Comparison of ENCODE assay signal across 9 cellular contexts in the genomic region with DNA sequence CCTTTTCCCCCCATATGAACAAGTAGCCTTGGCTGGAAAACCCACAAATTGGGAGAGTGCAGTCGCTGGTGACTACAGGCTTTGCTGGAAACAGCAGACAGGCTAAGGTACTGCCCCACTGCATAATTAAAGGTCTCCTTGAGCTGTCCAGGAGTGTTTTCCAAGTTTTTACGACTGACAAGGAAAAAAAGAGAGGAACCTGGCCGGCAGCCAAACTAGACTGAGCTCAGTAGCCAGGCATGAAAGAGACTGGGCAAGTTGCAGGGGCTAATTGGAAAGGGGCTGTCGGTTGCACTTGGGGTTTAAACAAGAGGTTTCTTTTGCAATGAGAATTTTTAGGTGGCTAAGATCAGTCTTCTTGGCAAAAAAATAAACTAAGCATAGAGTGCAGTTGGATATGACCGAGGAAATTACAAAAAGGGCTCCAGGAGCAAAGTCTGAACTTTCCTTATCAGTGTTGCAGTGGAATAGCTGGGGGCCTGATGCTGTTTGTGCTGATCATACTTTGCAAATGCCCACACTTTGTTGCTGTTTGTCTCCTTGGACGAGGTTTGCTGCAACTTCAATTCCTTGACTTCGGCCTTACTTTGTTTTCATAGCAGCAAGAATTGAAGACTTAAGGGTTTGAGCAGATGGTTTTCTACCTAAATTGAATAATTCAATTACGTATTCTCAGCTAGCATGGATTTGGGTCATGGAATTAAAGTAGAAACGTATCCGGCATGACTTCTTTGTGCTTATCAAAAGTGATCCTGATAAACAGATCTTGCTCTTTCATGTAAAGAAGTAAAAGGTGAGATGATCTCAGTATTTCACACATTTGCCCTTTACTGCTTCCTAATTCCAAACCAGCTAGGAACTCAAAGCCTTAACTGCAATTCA. TPM values are rescaled to one million over a fixed set of nuclear protein-coding genes. Genes with fewer than 3 reads are reported as not detected.
DNase-seq lines count a peak whose midpoint lies in the region; ATAC-seq, FAIRE-seq and TF ChIP-seq lines count a peak whose summit lies in the region.
"Had no signal": no experiment of that assay in that cellular context is flagged by ENCODE, and none has a peak within 500 bp of the region (broad histone marks: within the 10 kb centered on the region; RNA-seq: fewer than 3 reads in every experiment).

No MANE protein-coding gene starts in this region.

- H3K27me3 ChIP-seq in osteoblast (ENCODE audit: insufficient read depth, low read length): no peaks in the 10 kb centered on the region

- no peak for ATAC-seq in HG02885 (IDR thresholded peaks at IDR 0.05; ENCODE audit: poor library complexity, unreplicated experiment)
- ATAC-seq in GM21360 (IDR thresholded peaks at IDR 0.05; ENCODE audit: unreplicated experiment): no peak

- peaks cover 46% of the 10 kb centered on the region for H3K4me1 Mint-ChIP-seq in HFFc6 (ENCODE audit: low read depth)

- in situ Hi-C loops in SK-MEL-5 (cut with HindIII; ENCODE audit: low pct_unique_long_range_greater_than_20kb, low sequenced_read_pairs): no loop called here

- peaks cover 8% of the 10 kb centered on the region for H3K36me3 Mint-ChIP-seq in HFFc6 (ENCODE audit: low read depth)

- H3K4me2 ChIP-seq in osteoblast (ENCODE audit: insufficient read depth, low read length): peak overlapping the region; percentile 96

- FAIRE-seq in frontal cortex (lab: Jason Lieb, UNC) (no peak), GM12892 (lab: Jason Lieb, UNC) (no peak)

- H3K4me3 ChIP-seq in osteoblast (ENCODE audit: insufficient read depth, low read length): peak overlapping the region; percentile 87

- peaks cover 6% of the 10 kb centered on the region for H3K79me2 ChIP-seq in osteoblast (ENCODE audit: insufficient read depth, low read length)

- no peak overlapping the region for H2AFZ ChIP-seq in osteoblast (ENCODE audit: low read length)

- H3K9me3 ChIP-seq in osteoblast (ENCODE audit: low read depth, low read length): no peaks in the 10 kb centered on the region

- H3K27ac ChIP-seq in osteoblast (ENCODE audit: low read depth, low read length): peak overlapping the region; percentile 59
- H3K27ac ChIP-seq: SK-N-MC had no signal

- H3K27me3 Mint-ChIP-seq in HFFc6 (ENCODE audit: insufficient read depth): peaks cover 4% of the 10 kb centered on the region; the same call in 1 of the 2 replicates

- peaks cover 2% of the 10 kb centered on the region for H3K9me3 Mint-ChIP-seq in HFFc6

- no peak for TF ChIP-seq POLR2A in GM12892 (IDR thresholded peaks at IDR 0.05; ENCODE audit: low read depth, low read length)

- peaks cover 19% of the 10 kb centered on the region for H3K4me1 ChIP-seq in osteoblast (ENCODE audit: insufficient read depth, low read length)

- no peaks in the 10 kb centered on the region for H4K20me1 ChIP-seq in osteoblast (ENCODE audit: insufficient read depth, low read length)

- peak overlapping the region; percentile 94 for H3K4me3 Mint-ChIP-seq in HFFc6

- TF ChIP-seq CTCF in HFFc6 (IDR thresholded peaks at IDR 0.05) (no peak), osteoblast (IDR thresholded peaks at IDR 0.05; ENCODE audit: extremely low read depth, low read depth, low read length) (no peak)

- H3K27ac Mint-ChIP-seq in HFFc6: peak overlapping the region; percentile 89

- no peaks in the 10 kb centered on the region for H3K36me3 ChIP-seq in osteoblast (ENCODE audit: insufficient read depth, low read length)

- DNase-seq in HFFc6: peak; percentile 75
- DNase-seq in SK-MEL-5 (ENCODE audit: low read depth, low spot score): peak; percentile 65
- peak; percentile 12 to 32 for DNase-seq in frontal cortex (ENCODE audit: low spot score in 2 of 2)
- DNase-seq in osteoblast (ENCODE audit: insufficient read length, low spot score, missing footprints): peak; percentile 53
- DNase-seq in GM12892 (ENCODE audit: insufficient read length): no peak
- no peak for DNase-seq in activated CD4-positive, CD25-positive, alpha-beta regulatory T cell (lab: John Stamatoyannopoulos, UW)

RNA-seq across cellular contexts. Expression of gene GULP1, which starts 2.2 kb away (rescaled TPM):
- total RNA-seq in HFFc6 (2021; fragmentation: NEBNext Ultra II Directional; extraction: Animal tissue kit (Norgen Biotek cat#: 25700)): 10 to 100 TPM; 33.3 to 76.1 (median 63.9) TPM
- total RNA-seq in SK-MEL-5 (2014; rRNA removed; shearing (Covaris generic)): 34.6 and 38.9 TPM in 2 replicates
- polyA plus RNA-seq in SK-MEL-5 (2015; cell fraction: cytosol; rRNA removed): 27.3 and 41.4 TPM in 2 replicates
- 29.8 and 37.9 TPM in 2 replicates for polyA plus RNA-seq in SK-MEL-5 (2015; cell fraction: nucleus; rRNA removed)
- total RNA-seq in frontal cortex: 51.4 TPM
- total RNA-seq in osteoblast: 21.7 and 23.0 TPM in 2 replicates
- not detected for polyA plus RNA-seq in GM12892 (2012; ENCODE audit: missing spikeins)

Comparison
In these comparisons a context has a peak if more than half of its experiments do, and no peak if none do; other contexts are left out.
1. DNase-seq: peak in HFFc6 (single experiment), SK-MEL-5 (single experiment), frontal cortex (2 of 2) and osteoblast (single experiment); none in GM12892 (single experiment) and activated CD4-positive, CD25-positive, alpha-beta regulatory T cell (0 of 4).